31 cellular contexts compared by ENCODE assay signal in genomic region chrX:94830717-94831116, GRCh38.
DNase-seq lines count a peak whose midpoint lies in the region; ATAC-seq and TF ChIP-seq lines count a peak whose summit lies in the region.
"Had no signal": no experiment of that assay in that cellular context is flagged by ENCODE, and none has a peak within 500 bp of the region (broad histone marks: within the 10 kb centered on the region; RNA-seq: fewer than 3 reads in every experiment).

No MANE protein-coding gene starts in this region.

- DNase-seq in NCI-H1417 treated with DMSO at 0.1 percent for 48 hours (lab: John Stamatoyannopoulos, UW) (no peak), thyroid gland (no peak), NCI-H187 treated with DMSO at 0.1 percent for 48 hours (lab: John Stamatoyannopoulos, UW) (no peak)
- DNase-seq: activated CD4-positive, alpha-beta T cell treated with anti-CD3 and anti-CD28 coated beads, Interleukin-2, amount 50 U/mL, for 1 hour; activated CD4-positive, CD25-positive, alpha-beta regulatory T cell; activated effector memory CD4-positive, alpha-beta T cell treated with anti-CD3 and anti-CD28 coated beads, Interleukin-2, amount 50 U/mL, for 16 hours; activated naive CD8-positive, alpha-beta T cell treated with anti-CD3 and anti-CD28 coated beads, Interleukin-2, amount 10 ng/mL, durations not matched to agents 7 days and 5 days; activated T-cell treated with anti-CD3 and anti-CD28 coated beads, Interleukin-2, amount 50 U/mL, for 24 hours; AML-193; aorta; CD4-positive, alpha-beta T cell; effector CD4-positive, alpha-beta T cell; immature natural killer cell; left colon; NCI-H1048; NCI-H1694; NCI-H446 treated with DMSO at 0.1 percent for 48 hours; occipital lobe; stimulated activated CD4-positive, alpha-beta T cell treated with anti-CD3 and anti-CD28 coated beads, Interleukin-12 subunit alpha, Interleukin-12 subunit beta, amount 100 ng/mL, for 4 hours; stimulated activated CD4-positive, alpha-beta T cell treated with anti-CD3 and anti-CD28 coated beads, Interleukin-4, amount 100 ng/mL, for 1 hour; tibial artery had no signal

- TF ChIP-seq POLR2A in GM18505 (IDR thresholded peaks at IDR 0.05; ENCODE audit: borderline replicate concordance, extremely low read depth, insufficient read depth, insufficient read length) (no peak), thyroid gland (IDR thresholded peaks at IDR 0.05) (no peak)

- intact Hi-C loops in thyroid gland (cut with DNase I) = no loop called here

- no peak overlapping the region for H3K27ac ChIP-seq in thyroid gland
- H3K27ac ChIP-seq: cardiac muscle cell, prostate gland, tibial artery had no signal

- H3K4me3 ChIP-seq in thyroid gland (replicated peaks in 1 of 3) = no peak overlapping the region
- H3K4me3 ChIP-seq: cardiac muscle cell, prostate gland, tibial artery had no signal

- H3K36me3 ChIP-seq in thyroid gland = no peaks in the 10 kb centered on the region
- H3K36me3 ChIP-seq: cardiac muscle cell, prostate gland, tibial artery had no signal

- no peaks in the 10 kb centered on the region for H3K4me1 ChIP-seq in thyroid gland
- H3K4me1 ChIP-seq: prostate gland, tibial artery had no signal

- H3K27me3 ChIP-seq in thyroid gland = no peaks in the 10 kb centered on the region
- H3K27me3 ChIP-seq: cardiac muscle cell, tibial artery had no signal

- WGBS in thyroid gland, 2 donors = 66 to 73% methylated on average over 2 of the region's 2 CpGs

- no peaks in the 10 kb centered on the region for H3K9me3 ChIP-seq in thyroid gland
- H3K9me3 ChIP-seq: prostate gland, SK-N-SH, tibial artery had no signal

- peak; percentile 79 for ATAC-seq in GM18505 (IDR thresholded peaks at IDR 0.05; ENCODE audit: unreplicated experiment)
- peak; percentile 66 for ATAC-seq in GM19395 (IDR thresholded peaks at IDR 0.05; ENCODE audit: unreplicated experiment)
- ATAC-seq in HG02759 (IDR thresholded peaks at IDR 0.05; ENCODE audit: unreplicated experiment) = peak; percentile 70
- ATAC-seq in HG03558 (IDR thresholded peaks at IDR 0.05; ENCODE audit: extremely low read depth, unreplicated experiment) = peak; percentile 53
- no peak for ATAC-seq in HG03521 (IDR thresholded peaks at IDR 0.05; ENCODE audit: unreplicated experiment)
- ATAC-seq: left colon, Right ventricle myocardium inferior, sciatic nerve had no signal

- TF ChIP-seq CTCF in thyroid gland (IDR thresholded peaks at IDR 0.05) = no peak
